ENCODE assay signal across 18 cellular contexts in the genomic region with DNA sequence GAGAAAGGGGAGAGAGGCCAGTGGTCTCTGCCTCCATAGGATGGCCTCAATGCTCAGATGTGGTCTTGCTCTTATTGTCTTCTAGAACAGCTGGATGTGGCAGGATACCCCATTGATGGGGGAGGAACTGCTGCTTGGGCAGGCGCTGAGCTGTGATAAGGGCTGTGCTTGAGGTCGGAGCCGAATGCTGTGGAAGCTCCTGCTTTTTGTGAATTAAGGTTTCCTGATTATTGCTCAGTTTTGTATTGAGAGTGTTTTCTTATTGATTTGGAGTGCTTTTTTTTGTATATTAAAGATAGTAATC. TPM values are rescaled to one million over a fixed set of nuclear protein-coding genes. Genes with fewer than 3 reads are reported as not detected.
DNase-seq lines count a peak whose midpoint lies in the region; ATAC-seq and TF ChIP-seq lines count a peak whose summit lies in the region.
"Had no signal": no experiment of that assay in that cellular context is flagged by ENCODE, and none has a peak within 500 bp of the region (broad histone marks: within the 10 kb centered on the region; RNA-seq: fewer than 3 reads in every experiment).

No MANE protein-coding gene starts in this region.

- H3K27me3 ChIP-seq in CD8-positive, alpha-beta T cell (ENCODE audit: insufficient read depth, low read length): no peaks in the 10 kb centered on the region
- H3K27me3 ChIP-seq: gastrocnemius medialis had no signal

- POLR2A ChIA-PET in CD8-positive, alpha-beta T cell (lab: Charles Lee): interaction anchor here (1.2 kb wide), 1 partner anchor 58 kb away, joined by 4 read pairs; no protein-coding TSS in a partner anchor
- POLR2A ChIA-PET in naive thymus-derived CD8-positive, alpha-beta T cell (lab: Charles Lee): no interaction called here
- POLR2A ChIA-PET in HEK293T (lab: Yijun Ruan, JAX): no interaction called here

- H3K4me3 Mint-ChIP-seq in CD8-positive, alpha-beta T cell: no peak overlapping the region
- no peak overlapping the region for H3K4me3 Mint-ChIP-seq in T-helper 17 cell
- peak overlapping the region in 4 of 10 donors; percentile 8 to 42 (median 12) for H3K4me3 Mint-ChIP-seq in naive thymus-derived CD8-positive, alpha-beta T cell
- H3K4me3 Mint-ChIP-seq: activated CD4-positive, alpha-beta T cell treated with anti-CD3 and anti-CD28 coated beads for 36 hours; memory B cell; natural killer cell had no signal

- DNase-seq in NCI-H1105 treated with DMSO at 0.1 percent for 48 hours (lab: John Stamatoyannopoulos, UW) (peak; percentile 5), NCI-H1105 (lab: John Stamatoyannopoulos, UW) (no peak), T-helper 17 cell (no peak), HEK293T (ENCODE audit: extremely low spot score) (no peak)
- no peak for DNase-seq in CD8-positive, alpha-beta T cell
- DNase-seq in naive thymus-derived CD8-positive, alpha-beta T cell: no peak
- DNase-seq: activated CD4-positive, alpha-beta T cell treated with anti-CD3 and anti-CD28 coated beads for 36 hours; activated gamma-delta T cell treated with Interleukin-2 at 50 U/mL for 16 hours; central memory CD4-positive, alpha-beta T cell; natural killer cell; NCI-H2171; SK-N-SH; stimulated activated CD4-positive, alpha-beta T cell treated with anti-CD3 and anti-CD28 coated beads, Interleukin-2, amount 100 ng/mL, for 48 hours had no signal

- H3K27ac Mint-ChIP-seq in CD8-positive, alpha-beta T cell: peak overlapping the region; percentile 29
- peak overlapping the region; percentile 29 for H3K27ac Mint-ChIP-seq in T-helper 17 cell
- peak overlapping the region; percentile 58 to 86 (median 78) for H3K27ac Mint-ChIP-seq in naive thymus-derived CD8-positive, alpha-beta T cell
- H3K27ac Mint-ChIP-seq: activated CD4-positive, alpha-beta T cell treated with anti-CD3 and anti-CD28 coated beads for 36 hours; natural killer cell had no signal

- peaks cover 16% of the 10 kb centered on the region for H3K4me1 ChIP-seq in CD8-positive, alpha-beta T cell (ENCODE audit: insufficient read depth, low read length)

- no peak for ATAC-seq in CD8-positive, alpha-beta T cell
- ATAC-seq in T-helper 17 cell (no peak), GM18511 (IDR thresholded peaks at IDR 0.05; ENCODE audit: unreplicated experiment) (no peak), HG03196 (IDR thresholded peaks at IDR 0.05; ENCODE audit: unreplicated experiment) (no peak)
- ATAC-seq in naive thymus-derived CD8-positive, alpha-beta T cell: no peak
- ATAC-seq: activated CD4-positive, alpha-beta T cell treated with anti-CD3 and anti-CD28 coated beads for 36 hours; esophagus mucosa; natural killer cell had no signal

- no peaks in the 10 kb centered on the region for H3K9me3 ChIP-seq in CD8-positive, alpha-beta T cell (ENCODE audit: low read length)
- no peaks in the 10 kb centered on the region for H3K9me3 ChIP-seq in T-helper 17 cell (ENCODE audit: control insufficient read depth, low read length, poor library complexity, severe bottlenecking)
- H3K9me3 ChIP-seq: gastrocnemius medialis, SK-N-SH had no signal

- H3K36me3 ChIP-seq in CD8-positive, alpha-beta T cell (ENCODE audit: insufficient read depth, low read length): peaks cover 53% of the 10 kb centered on the region

- intact Hi-C loops in CD8-positive, alpha-beta T cell (cut with DNase I, micrococcal nuclease): loop anchor here in 1 of 2 experiments (10.0 kb wide), 1 partner anchor 114 kb away; no protein-coding TSS in a partner anchor

- TF ChIP-seq CTCF in CD8-positive, alpha-beta T cell (IDR thresholded peaks at IDR 0.05): no peak

- H3K4me1 Mint-ChIP-seq in CD8-positive, alpha-beta T cell (ENCODE audit: low read depth): peaks cover 29% of the 10 kb centered on the region
- peaks cover 13% of the 10 kb centered on the region for H3K4me1 Mint-ChIP-seq in T-helper 17 cell
- peaks cover 26 to 45% (median 35%) of the 10 kb centered on the region in 4 donors for H3K4me1 Mint-ChIP-seq in naive thymus-derived CD8-positive, alpha-beta T cell
- H3K4me1 Mint-ChIP-seq: activated CD4-positive, alpha-beta T cell treated with anti-CD3 and anti-CD28 coated beads for 36 hours; natural killer cell had no signal

- H3K4me3 ChIP-seq in CD8-positive, alpha-beta T cell (ENCODE audit: low read depth, low read length): no peak overlapping the region
- H3K4me3 ChIP-seq: gastrocnemius medialis had no signal

- H3K36me3 Mint-ChIP-seq in CD8-positive, alpha-beta T cell: peaks cover 85% of the 10 kb centered on the region
- H3K36me3 Mint-ChIP-seq in T-helper 17 cell (ENCODE audit: low read depth): peaks cover 9% of the 10 kb centered on the region
- H3K36me3 Mint-ChIP-seq in naive thymus-derived CD8-positive, alpha-beta T cell: peaks cover 0 to 82% (median 35%) of the 10 kb centered on the region in 3 donors
- H3K36me3 Mint-ChIP-seq: natural killer cell had no signal

- H3K9me3 Mint-ChIP-seq in CD8-positive, alpha-beta T cell: no peaks in the 10 kb centered on the region
- no peaks in the 10 kb centered on the region for H3K9me3 Mint-ChIP-seq in naive thymus-derived CD8-positive, alpha-beta T cell
- H3K9me3 Mint-ChIP-seq: memory B cell, natural killer cell had no signal

- CTCF ChIA-PET in CD8-positive, alpha-beta T cell (lab: Charles Lee): no interaction called here
- CTCF ChIA-PET in HEK293T (lab: Yijun Ruan, JAX): no interaction called here

- no peaks in the 10 kb centered on the region for H3K27me3 Mint-ChIP-seq in CD8-positive, alpha-beta T cell (ENCODE audit: low read depth)
- H3K27me3 Mint-ChIP-seq in T-helper 17 cell: no peaks in the 10 kb centered on the region
- H3K27me3 Mint-ChIP-seq in naive thymus-derived CD8-positive, alpha-beta T cell: no peaks in the 10 kb centered on the region
- H3K27me3 Mint-ChIP-seq: activated CD4-positive, alpha-beta T cell treated with anti-CD3 and anti-CD28 coated beads for 36 hours; memory B cell had no signal

- H3K27ac ChIP-seq in CD8-positive, alpha-beta T cell (ENCODE audit: low read depth, low read length): no peak overlapping the region
- H3K27ac ChIP-seq: gastrocnemius medialis had no signal

TF ChIP-seq in HEK293T, 16 proteins besides CTCF, POLR2A, EP300 and RAD21:
- TF ChIP-seq ZNF384 (IDR thresholded peaks at IDR 0.05) (no peak), ELF4 (IDR thresholded peaks at IDR 0.05) (no peak), FOXK2 (IDR thresholded peaks at IDR 0.05) (no peak), HDGF (IDR thresholded peaks at IDR 0.05; ENCODE audit: borderline replicate concordance) (no peak), TARDBP (IDR thresholded peaks at IDR 0.05) (no peak), LEF1 (IDR thresholded peaks at IDR 0.05; ENCODE audit: borderline replicate concordance) (no peak), PKNOX1 (IDR thresholded peaks at IDR 0.05) (no peak), SP1 (IDR thresholded peaks at IDR 0.05) (no peak), SUZ12 (IDR thresholded peaks at IDR 0.05) (no peak), ARNT (IDR thresholded peaks at IDR 0.05) (no peak), FOXM1 (IDR thresholded peaks at IDR 0.05; ENCODE audit: borderline replicate concordance) (no peak), L3MBTL2 (conservative IDR thresholded peaks at IDR 0.05) (no peak), NFRKB (IDR thresholded peaks at IDR 0.05) (no peak), FOXA1 (IDR thresholded peaks at IDR 0.05) (no peak), BHLHE40 (IDR thresholded peaks at IDR 0.05; ENCODE audit: borderline replicate concordance) (no peak)
TF ChIP-seq in HEK293T: peak in this region for 0.

RNA-seq across cellular contexts. Expression of gene CABIN1, which starts 57.2 kb away (rescaled TPM):
- 100 to 1,000 TPM; 104 to 118 TPM for total RNA-seq in CD8-positive, alpha-beta T cell
- 100 to 1,000 TPM; 112 to 126 TPM for total RNA-seq in T-helper 17 cell
- 100 to 1,000 TPM; 162 to 164 TPM for total RNA-seq in naive thymus-derived CD8-positive, alpha-beta T cell
- 10 to 100 TPM in 2 of 3 donors, 1 to 10 TPM in 1; 7.1 to 19.1 (median 12.5) TPM for polyA plus RNA-seq in naive thymus-derived CD8-positive, alpha-beta T cell
